ENCODE assay signal across 15 cellular contexts in genomic region chr10:114624422-114624821, GRCh38. TPM values are rescaled to one million over a fixed set of nuclear protein-coding genes. Genes with fewer than 3 reads are reported as not detected.
DNase-seq lines count a peak whose midpoint lies in the region; ATAC-seq, FAIRE-seq and TF ChIP-seq lines count a peak whose summit lies in the region.
"Had no signal": no experiment of that assay in that cellular context is flagged by ENCODE, and none has a peak within 500 bp of the region (broad histone marks: within the 10 kb centered on the region; RNA-seq: fewer than 3 reads in every experiment).

No MANE protein-coding gene starts in this region.

- 61% methylated on average over 2 of the region's 2 CpGs for WGBS in A549 (ENCODE audit: missing lambda C conversion rate)

- peaks cover 37% of the 10 kb centered on the region for H3K4me1 ChIP-seq in A549
- H3K4me1 ChIP-seq in PC-3 (ENCODE audit: insufficient read depth, low read length), result peaks cover 45% of the 10 kb centered on the region

- no peaks in the 10 kb centered on the region for H3K36me3 Mint-ChIP-seq in osteocyte (ENCODE audit: unreplicated experiment)
- H3K36me3 Mint-ChIP-seq: activated naive CD4-positive, alpha-beta T cell treated with anti-CD3 and anti-CD28 coated beads, Interleukin-2, amount 10 ng/mL, durations not matched to agents 7 days and 5 days; naive B cell had no signal

- no peaks in the 10 kb centered on the region for H3K9me2 ChIP-seq in PC-3 (replicated peaks; ENCODE audit: low read length)

- H3K27me3 ChIP-seq in PC-3 (ENCODE audit: low read length) (no peaks in the 10 kb centered on the region), H7 (ENCODE audit: control insufficient read depth, insufficient read depth, low read length) (no peaks in the 10 kb centered on the region; the same call in 1 of the 2 replicates)

- peak overlapping the region; percentile 61 for H3K27ac Mint-ChIP-seq in osteocyte (ENCODE audit: unreplicated experiment)
- H3K27ac Mint-ChIP-seq: activated naive CD4-positive, alpha-beta T cell treated with anti-CD3 and anti-CD28 coated beads, Interleukin-2, amount 10 ng/mL, durations not matched to agents 7 days and 5 days; naive B cell had no signal

- H3K9me3 ChIP-seq in A549, result peaks cover 4% of the 10 kb centered on the region; the same call in 1 of the 3 replicates
- no peaks in the 10 kb centered on the region for H3K9me3 ChIP-seq in PC-3 (ENCODE audit: low read length)

- peak in 1 of 2 experiments; percentile 7; a peak in 1 of 6 replicates for ATAC-seq in A549
- no peak for ATAC-seq in PC-3
- no peak for ATAC-seq in HG02938 (IDR thresholded peaks at IDR 0.05; ENCODE audit: unreplicated experiment)
- ATAC-seq in GM21515 (IDR thresholded peaks at IDR 0.05; ENCODE audit: unreplicated experiment), result no peak

- DNase-seq in A549 (ENCODE audit: low read depth in 1 of 2, low spot score in 1 of 2), result no peak
- no peak for DNase-seq in PC-3
- no peak for DNase-seq in epithelial cell of prostate (ENCODE audit: low read depth, low spot score)
- DNase-seq in osteocyte (ENCODE audit: extremely low spot score, unreplicated experiment), result no peak
- no peak for DNase-seq in H7
- no peak for DNase-seq in NCI-H2171 (lab: John Stamatoyannopoulos, UW)
- DNase-seq: activated naive CD4-positive, alpha-beta T cell treated with anti-CD3 and anti-CD28 coated beads, Interleukin-2, amount 10 ng/mL, durations not matched to agents 7 days and 5 days; GF-D8; naive B cell; NCI-H1417 treated with DMSO at 0.1 percent for 48 hours; stimulated activated CD4-positive, alpha-beta T cell treated with anti-CD3 and anti-CD28 coated beads, Interleukin-4, amount 100 ng/mL, for 1 hour; T-helper 1 cell had no signal

- TF ChIP-seq EP300 in A549 (IDR thresholded peaks at IDR 0.05), result no peak

- H3F3A ChIP-seq in PC-3 (ENCODE audit: low read length, unreplicated experiment), result peaks cover 10% of the 10 kb centered on the region

- no peak overlapping the region for H2AFZ ChIP-seq in PC-3 (ENCODE audit: low read length)

- no peaks in the 10 kb centered on the region for H3K27me3 Mint-ChIP-seq in osteocyte (ENCODE audit: unreplicated experiment)

- H4K20me1 ChIP-seq in PC-3 (ENCODE audit: low read length), result no peaks in the 10 kb centered on the region

- intact Hi-C loops in PC-3 (cut with micrococcal nuclease), result loop anchor here (5.0 kb wide), 1 partner anchor 163 kb away; no protein-coding TSS in a partner anchor

- H3K4me3 Mint-ChIP-seq in osteocyte (ENCODE audit: unreplicated experiment), result no peak overlapping the region
- H3K4me3 Mint-ChIP-seq: activated naive CD4-positive, alpha-beta T cell treated with anti-CD3 and anti-CD28 coated beads, Interleukin-2, amount 10 ng/mL, durations not matched to agents 7 days and 5 days; naive B cell had no signal

- no peaks in the 10 kb centered on the region for H3K79me2 ChIP-seq in PC-3 (ENCODE audit: low read length)

- no peaks in the 10 kb centered on the region for H3K36me3 ChIP-seq in PC-3 (ENCODE audit: low read depth, low read length)
- H3K36me3 ChIP-seq in H7 (replicated peaks; ENCODE audit: control insufficient read depth, insufficient read depth, low read length), result no peaks in the 10 kb centered on the region

- H3K27ac ChIP-seq in A549, result peak overlapping the region; percentile 60 to 86
- H3K27ac ChIP-seq in PC-3 (ENCODE audit: low read length), result peak overlapping the region; percentile 66
- H3K27ac ChIP-seq in epithelial cell of prostate, result peak overlapping the region; percentile 87

- H3K4me2 ChIP-seq in A549 (peak overlapping the region; percentile 57), PC-3 (ENCODE audit: low read length) (peak overlapping the region; percentile 47)

- FAIRE-seq in A549 (lab: Jason Lieb, UNC), result no peak

- peaks cover 4% of the 10 kb centered on the region for H3K9me3 Mint-ChIP-seq in osteocyte (ENCODE audit: unreplicated experiment)

- POLR2A ChIA-PET in A549 (lab: Yijun Ruan, JAX), result no interaction called here
- POLR2A ChIA-PET in PC-3 (lab: Charles Lee; ENCODE audit: unreplicated experiment), result no interaction called here

- no peak for TF ChIP-seq POLR2A in A549 (IDR thresholded peaks at IDR 0.05; ENCODE audit: low read length)

- H3K4me3 ChIP-seq in A549 (no peak overlapping the region), PC-3 (ENCODE audit: low read length) (no peak overlapping the region), H7 (ENCODE audit: insufficient read depth, low read depth, low read length) (no peak overlapping the region)

- CTCF ChIA-PET in A549 (lab: Yijun Ruan, JAX), result interaction anchor here (1.0 to 1.2 kb wide), 3 partner anchors 9 to 65 kb away, joined by 3 read pairs; no protein-coding TSS in a partner anchor
- CTCF ChIA-PET in PC-3 (lab: Charles Lee), result interaction anchor here (1.0 kb wide), 1 partner anchor 9 kb away, joined by 4 read pairs; no protein-coding TSS in a partner anchor

- no TSS peak for BruUV-seq in PC-3 (replicated peaks; lab: Mats Ljungman, UMichigan)

- H3K9ac ChIP-seq in PC-3 (ENCODE audit: low read length), result no peak overlapping the region
- H3K9ac ChIP-seq: KMS-11 had no signal

- no peak for TF ChIP-seq RAD21 in A549 (conservative IDR thresholded peaks at IDR 0.05 in 1 of 2, IDR thresholded peaks at IDR 0.05 in 1 of 2)

- no peak for TF ChIP-seq CTCF in A549 (IDR thresholded peaks at IDR 0.05)
- TF ChIP-seq CTCF in PC-3 (conservative IDR thresholded peaks at IDR 0.05; ENCODE audit: low read depth, low read length), result no peak
- TF ChIP-seq CTCF in osteocyte (IDR thresholded peaks at IDR 0.05), result no peak

- H3K4me1 Mint-ChIP-seq in osteocyte (ENCODE audit: unreplicated experiment), result peaks cover 49% of the 10 kb centered on the region
- H3K4me1 Mint-ChIP-seq: naive B cell had no signal

TF ChIP-seq in A549, 52 proteins besides CTCF, POLR2A, EP300 and RAD21:
- TF ChIP-seq ZNF302 (CRISPR knock-in tag; IDR thresholded peaks at IDR 0.05) (no peak), ZC3H11A (IDR thresholded peaks at IDR 0.05) (no peak), HOXB5 (CRISPR knock-in tag; IDR thresholded peaks at IDR 0.05) (no peak), RNF2 (IDR thresholded peaks at IDR 0.05; ENCODE audit: borderline replicate concordance, low read depth) (no peak), CBX8 (IDR thresholded peaks at IDR 0.05) (no peak), TFCP2L1 (CRISPR knock-in tag; IDR thresholded peaks at IDR 0.05) (no peak), NFE2L2 (conservative IDR thresholded peaks at IDR 0.05; ENCODE audit: low read length) (no peak), CEBPB (IDR thresholded peaks at IDR 0.05) (no peak), JUNB (IDR thresholded peaks at IDR 0.05) (no peak), HOXA7 (CRISPR knock-in tag; IDR thresholded peaks at IDR 0.05) (no peak), CBX2 (IDR thresholded peaks at IDR 0.05; ENCODE audit: borderline replicate concordance, low read depth) (no peak), MAX (IDR thresholded peaks at IDR 0.05) (no peak), TP53 (CRISPR knock-in tag; IDR thresholded peaks at IDR 0.05) (no peak), KDM1A (IDR thresholded peaks at IDR 0.05; ENCODE audit: low read depth) (no peak), NR3C1 (IDR thresholded peaks at IDR 0.05) (no peak), PBX3 (IDR thresholded peaks at IDR 0.05) (no peak), BCL3 (IDR thresholded peaks at IDR 0.05) (no peak)

RNA-seq across cellular contexts. Expression of gene ABLIM1, which starts 33.7 kb away (rescaled TPM):
- polyA plus RNA-seq in A549 (2011; rRNA removed) (70.2 and 77.8 TPM in 2 replicates), A549 (2017; fragmentation: RNase III; extraction: RNeasy Plus Mini Kit Qiagen cat#74134 plus additional on column Dnase treatment) (21.4 to 23.2 TPM (median 22.0 TPM) in 3 replicates)
- 11.6 and 14.7 TPM in 2 replicates for polyA plus RNA-seq in A549 (2012; cell fraction: cytosol; rRNA removed)
- 9.7 and 12.1 TPM in 2 replicates for polyA plus RNA-seq in A549 (2012; cell fraction: nucleus; rRNA removed)
- 114 and 167 TPM in 2 replicates for polyA minus RNA-seq in A549 (2011; rRNA and poly(A)+ RNA removed)
- total RNA-seq in PC-3 (2014; rRNA removed) (12.3 and 13.8 TPM in 2 replicates), osteocyte (39.0 and 43.3 TPM in 2 replicates)
- 21.7 and 29.5 TPM in 2 replicates for total RNA-seq in H7 (2014; rRNA removed; shearing (Covaris generic))
